In the genomic region with DNA sequence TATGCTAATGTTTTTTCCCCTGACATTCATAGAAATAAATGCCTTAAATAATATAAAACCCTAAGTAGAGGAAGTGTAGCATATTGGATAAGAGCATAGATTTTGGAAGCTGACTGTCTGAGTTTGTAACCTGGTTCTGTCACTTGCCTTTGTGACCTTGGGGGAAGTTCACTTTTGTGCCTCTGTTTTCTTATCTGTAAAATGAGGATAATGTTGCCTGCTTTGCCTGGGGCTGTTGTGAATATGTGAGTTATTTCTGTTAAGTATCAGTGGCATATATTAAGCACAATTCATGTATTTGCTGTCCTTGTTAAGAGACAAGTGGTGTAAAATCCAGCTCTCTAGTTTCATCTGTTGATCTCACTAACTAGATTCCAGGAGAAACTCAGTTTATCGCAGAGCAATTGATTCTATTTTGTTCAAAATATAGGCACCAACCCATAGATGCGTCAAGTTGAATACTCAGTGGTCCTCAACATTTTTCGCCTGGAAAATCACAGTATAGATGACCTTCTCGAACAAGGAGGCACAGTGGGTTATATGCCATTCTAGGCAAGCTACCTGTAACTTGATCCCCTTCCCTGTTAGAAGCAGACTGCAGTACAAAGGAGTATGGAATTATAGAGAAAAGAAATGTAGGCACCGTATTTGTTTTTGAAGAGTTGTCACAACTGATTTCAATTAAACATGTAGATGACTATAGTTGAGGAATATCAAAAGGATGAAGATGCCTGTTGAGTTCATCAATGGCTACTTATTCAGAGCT, we compare ENCODE assay signal across 14 cellular contexts.
"Had no signal": no experiment of that assay in that cellular context is flagged by ENCODE, and none has a peak within 500 bp of the region (broad histone marks: within the 10 kb centered on the region; RNA-seq: fewer than 3 reads in every experiment).

No MANE protein-coding gene starts in this region.

- H3K27ac Mint-ChIP-seq: activated B cell treated with CpG ODN at 0.5 μM for 24 hours; activated CD4-positive, alpha-beta T cell treated with anti-CD3 and anti-CD28 coated beads, Interleukin-2, amount 10 ng/mL, durations not matched to agents 24 days and 14 days; activated naive CD8-positive, alpha-beta T cell treated with anti-CD3 and anti-CD28 coated beads, Interleukin-2, amount 50 U/mL, for 24 hours; type B pancreatic cell had no signal

- H3K27ac ChIP-seq: ascending aorta, cardiac muscle cell, gastroesophageal sphincter, suprapubic skin had no signal

- DNase-seq: activated B cell treated with CpG ODN at 0.5 μM for 24 hours; activated CD4-positive, alpha-beta T cell treated with anti-CD3 and anti-CD28 coated beads, Interleukin-2, amount 10 ng/mL, durations not matched to agents 24 days and 14 days; activated naive CD4-positive, alpha-beta T cell treated with Interleukin-2 at 50 U/mL for 16 hours; activated naive CD8-positive, alpha-beta T cell treated with anti-CD3 and anti-CD28 coated beads, Interleukin-2, amount 50 U/mL, for 24 hours; kidney; stimulated activated CD4-positive, alpha-beta T cell treated with anti-CD3 and anti-CD28 coated beads, Interleukin-2, amount 100 ng/mL, for 48 hours; stimulated activated CD8-positive, alpha-beta memory T cell treated with anti-CD3 and anti-CD28 coated beads, Interleukin-4, amount 100 ng/mL, for 48 hours; stimulated activated naive CD8-positive, alpha-beta T cell treated with anti-CD3 and anti-CD28 coated beads, Interleukin-15, Interleukin-2, amounts not matched to agents 100 U/mL and 50 U/mL, for 24 hours had no signal

- H3K9me3 Mint-ChIP-seq: activated CD4-positive, alpha-beta T cell treated with anti-CD3 and anti-CD28 coated beads, Interleukin-2, amount 10 ng/mL, durations not matched to agents 24 days and 14 days had no signal

- ATAC-seq: activated naive CD8-positive, alpha-beta T cell treated with anti-CD3 and anti-CD28 coated beads, Interleukin-2, amount 50 U/mL, for 24 hours; gastroesophageal sphincter; stimulated activated naive CD8-positive, alpha-beta T cell treated with anti-CD3 and anti-CD28 coated beads, Interleukin-15, Interleukin-2, amounts not matched to agents 100 U/mL and 50 U/mL, for 24 hours had no signal

- H3K4me1 Mint-ChIP-seq: activated B cell treated with CpG ODN at 0.5 μM for 24 hours; activated CD4-positive, alpha-beta T cell treated with anti-CD3 and anti-CD28 coated beads, Interleukin-2, amount 10 ng/mL, durations not matched to agents 24 days and 14 days; activated naive CD8-positive, alpha-beta T cell treated with anti-CD3 and anti-CD28 coated beads, Interleukin-2, amount 50 U/mL, for 24 hours had no signal

- H3K4me1 ChIP-seq: ascending aorta, gastroesophageal sphincter, suprapubic skin had no signal

- H3K4me3 ChIP-seq: ascending aorta, cardiac muscle cell, gastroesophageal sphincter, suprapubic skin had no signal

- H3K36me3 ChIP-seq: cardiac muscle cell had no signal

- FAIRE-seq: endothelial cell of umbilical vein, kidney had no signal

- H3K9me3 ChIP-seq: suprapubic skin had no signal

- H3K4me3 Mint-ChIP-seq: activated B cell treated with CpG ODN at 0.5 μM for 24 hours; activated CD4-positive, alpha-beta T cell treated with anti-CD3 and anti-CD28 coated beads, Interleukin-2, amount 10 ng/mL, durations not matched to agents 24 days and 14 days; activated naive CD8-positive, alpha-beta T cell treated with anti-CD3 and anti-CD28 coated beads, Interleukin-2, amount 50 U/mL, for 24 hours; type B pancreatic cell had no signal

- H3K27me3 ChIP-seq: ascending aorta, cardiac muscle cell, gastroesophageal sphincter, suprapubic skin had no signal

- H3K27me3 Mint-ChIP-seq: activated B cell treated with CpG ODN at 0.5 μM for 24 hours; activated CD4-positive, alpha-beta T cell treated with anti-CD3 and anti-CD28 coated beads, Interleukin-2, amount 10 ng/mL, durations not matched to agents 24 days and 14 days; activated naive CD8-positive, alpha-beta T cell treated with anti-CD3 and anti-CD28 coated beads, Interleukin-2, amount 50 U/mL, for 24 hours; type B pancreatic cell had no signal
